Comparison of ENCODE assay signal across 23 cellular contexts in genomic region chr9:126874546-126875314, GRCh38. TPM values are rescaled to one million over a fixed set of nuclear protein-coding genes. Genes with fewer than 3 reads are reported as not detected.
A peak's percentile ranks its signal among the peaks of the same experiment; 100 is the strongest.
DNase-seq lines count a peak whose midpoint lies in the region; ATAC-seq and TF ChIP-seq lines count a peak whose summit lies in the region.
"Had no signal": no experiment of that assay in that cellular context is flagged by ENCODE, and none has a peak within 500 bp of the region (broad histone marks: within the 10 kb centered on the region; RNA-seq: fewer than 3 reads in every experiment).

No MANE protein-coding gene starts in this region.

- H3K4me1 ChIP-seq in IMR-90 (ENCODE audit: control insufficient read depth, insufficient read depth, low read length) (peaks cover 3% of the 10 kb centered on the region), osteoblast (ENCODE audit: insufficient read depth, low read length) (no peaks in the 10 kb centered on the region)
- H3K4me1 ChIP-seq: uterus had no signal

- dilution Hi-C loops in IMR-90 (cut with HindIII; ENCODE audit: low sequenced_read_pairs, unreplicated experiment) = no loop called here

- no peak for TF ChIP-seq RAD21 in IMR-90 (IDR thresholded peaks at IDR 0.05; ENCODE audit: low read length)

- H3K9me3 Mint-ChIP-seq in Calu3 (ENCODE audit: low read depth, unreplicated experiment) = no peaks in the 10 kb centered on the region
- H3K9me3 Mint-ChIP-seq: HFFc6 had no signal

- peaks cover 20 to 62% of the 10 kb centered on the region in 2 experiments for H3K79me1 ChIP-seq in IMR-90 (ENCODE audit: low read depth in 1 of 2, low read length in 2 of 2)

- no peak for TF ChIP-seq CTCF in IMR-90 (conservative IDR thresholded peaks at IDR 0.05; ENCODE audit: low read depth, low read length)
- no peak for TF ChIP-seq CTCF in osteoblast (IDR thresholded peaks at IDR 0.05; ENCODE audit: extremely low read depth, low read depth, low read length)
- no peak for TF ChIP-seq CTCF in Calu3 (IDR thresholded peaks at IDR 0.05; ENCODE audit: unreplicated experiment)
- TF ChIP-seq CTCF in foreskin fibroblast (IDR thresholded peaks at IDR 0.05; ENCODE audit: low read depth, low read length) = no peak

- H3K79me2 ChIP-seq in osteoblast (ENCODE audit: insufficient read depth, low read length) = peaks cover 49% of the 10 kb centered on the region

- H3K4me3 ChIP-seq in IMR-90 (ENCODE audit: insufficient read depth, low read depth, low read length) (no peak overlapping the region), osteoblast (ENCODE audit: insufficient read depth, low read length) (no peak overlapping the region), foreskin fibroblast (ENCODE audit: low read depth in 1 of 2, low read length in 2 of 2) (no peak overlapping the region)
- H3K4me3 ChIP-seq: adrenal gland, lower lobe of right lung, uterus had no signal

- DNase-seq in NCI-H510A treated with DMSO at 0.1 percent for 48 hours (lab: John Stamatoyannopoulos, UW) (peak; percentile 30), NCI-H510A (lab: John Stamatoyannopoulos, UW) (no peak), IMR-90 (peak; percentile 16), astrocyte of the hippocampus (ENCODE audit: low read depth, low spot score) (peak; percentile 46), osteoblast (ENCODE audit: insufficient read length, low spot score, missing footprints) (peak; percentile 58), medulla oblongata (ENCODE audit: extremely low spot score) (no peak), Calu3 (no peak), foreskin fibroblast (no peak)
- DNase-seq: activated CD4-positive, alpha-beta T cell treated with anti-CD3 and anti-CD28 coated beads for 48 hours; activated gamma-delta T cell; COR-L47; EL; HFFc6; hypothalamus; lower lobe of right lung; NCI-H345; stimulated activated CD4-positive, alpha-beta T cell treated with anti-CD3 and anti-CD28 coated beads, Interleukin-15, amount 100 ng/mL, for 24 hours; substantia nigra; SW 1271; uterus had no signal

- H3K36me3 ChIP-seq in IMR-90 (ENCODE audit: control insufficient read depth, insufficient read depth, low read length) = peaks cover 6% of the 10 kb centered on the region
- H3K36me3 ChIP-seq in osteoblast (ENCODE audit: insufficient read depth, low read length) = peaks cover 6% of the 10 kb centered on the region
- H3K36me3 ChIP-seq: uterus had no signal

- ATAC-seq in IMR-90 (ENCODE audit: low read depth) = peak; percentile 61

- no peak overlapping the region for H3K14ac ChIP-seq in IMR-90 (replicated peaks; ENCODE audit: low read depth, low read length)

- H2BK15ac ChIP-seq in IMR-90 (ENCODE audit: low read depth, low read length) = no peak overlapping the region

- 64% methylated on average over 4 of the region's 9 CpGs; no CpG with 5 or more reads in 1 of the 2 experiments for WGBS in IMR-90 (ENCODE audit: extremely low coverage in 2 of 2, insufficient read length in 1 of 2), 2 experiments

- BruUV-seq in IMR-90 (replicated peaks; lab: Mats Ljungman, UMichigan) (no TSS peak), Calu3 (replicated peaks; lab: Mats Ljungman, UMichigan) (no TSS peak)

- H4K8ac ChIP-seq in IMR-90 (ENCODE audit: low read depth in 2 of 2, low read length in 2 of 2) = no peak overlapping the region

- H3K4ac ChIP-seq in IMR-90 (ENCODE audit: low read depth, low read length) = no peak overlapping the region

- peaks cover 3% of the 10 kb centered on the region for H3K9me1 ChIP-seq in IMR-90 (ENCODE audit: insufficient read depth, low read length)

- H3K4me3 Mint-ChIP-seq in Calu3 (ENCODE audit: low read depth, unreplicated experiment) = no peak overlapping the region
- H3K4me3 Mint-ChIP-seq: B cell, HFFc6 had no signal

- H4K5ac ChIP-seq in IMR-90 (ENCODE audit: low read depth, low read length) = no peak overlapping the region

- no peak overlapping the region for H3K27ac ChIP-seq in IMR-90 (ENCODE audit: insufficient read depth, low read length)
- H3K27ac ChIP-seq in osteoblast (ENCODE audit: low read depth, low read length) = no peak overlapping the region
- H3K27ac ChIP-seq: adrenal gland, lower lobe of right lung, RWPE1, uterus had no signal

- H3K4me2 ChIP-seq in IMR-90 (ENCODE audit: low read depth, low read length) (no peak overlapping the region), osteoblast (ENCODE audit: insufficient read depth, low read length) (no peak overlapping the region)

- H3K27ac Mint-ChIP-seq in Calu3 (ENCODE audit: unreplicated experiment) = no peak overlapping the region
- H3K27ac Mint-ChIP-seq: B cell, HFFc6 had no signal

- H2BK5ac ChIP-seq in IMR-90 (ENCODE audit: low read depth, low read length, poor library complexity, severe bottlenecking) = no peak overlapping the region

- H3K4me1 Mint-ChIP-seq in Calu3 (ENCODE audit: low read depth, unreplicated experiment) = no peaks in the 10 kb centered on the region

- H3K27me3 Mint-ChIP-seq in Calu3 (ENCODE audit: unreplicated experiment) = no peaks in the 10 kb centered on the region
- H3K27me3 Mint-ChIP-seq: B cell had no signal

- no peak overlapping the region for H3K56ac ChIP-seq in IMR-90 (ENCODE audit: extremely low read depth, insufficient read depth, low read length)

- H2AFZ ChIP-seq in IMR-90 (replicated peaks; ENCODE audit: low read length, poor library complexity) = no peak overlapping the region
- no peak overlapping the region for H2AFZ ChIP-seq in osteoblast (ENCODE audit: low read length)

- POLR2A ChIA-PET in IMR-90 (lab: Charles Lee; ENCODE audit: unreplicated experiment) = no interaction called here

- H4K20me1 ChIP-seq in IMR-90 (ENCODE audit: insufficient read depth, low read length) (peaks cover 40% of the 10 kb centered on the region), osteoblast (ENCODE audit: insufficient read depth, low read length) (peaks cover 22% of the 10 kb centered on the region)

- H3K9ac ChIP-seq in IMR-90 (ENCODE audit: low read depth, low read length) = no peak overlapping the region

- no peak overlapping the region for H3K18ac ChIP-seq in IMR-90 (ENCODE audit: low read depth, low read length)

- no peak overlapping the region for H4K91ac ChIP-seq in IMR-90 (ENCODE audit: insufficient read depth, low read depth, low read length)

- TF ChIP-seq POLR2A in IMR-90 (IDR thresholded peaks at IDR 0.05; ENCODE audit: low read depth, low read length) = no peak

- H3K27me3 ChIP-seq in IMR-90 (ENCODE audit: control insufficient read depth, insufficient read depth, low read length) (no peaks in the 10 kb centered on the region), osteoblast (ENCODE audit: insufficient read depth, low read length) (no peaks in the 10 kb centered on the region)
- H3K27me3 ChIP-seq: adrenal gland, uterus had no signal

- H2BK120ac ChIP-seq in IMR-90 (ENCODE audit: low read depth, low read length) = no peak overlapping the region

- intact Hi-C loops in IMR-90 (cut with micrococcal nuclease) = loop anchor here (10.0 kb wide), 1 partner anchor 350 kb away; no protein-coding TSS in a partner anchor
- intact Hi-C loops in Calu3 (cut with micrococcal nuclease; ENCODE audit: unreplicated experiment) = no loop called here

- H3K9me3 ChIP-seq in IMR-90 (ENCODE audit: control insufficient read depth, insufficient read depth, low read length) (no peaks in the 10 kb centered on the region), osteoblast (ENCODE audit: low read depth, low read length) (no peaks in the 10 kb centered on the region)
- H3K9me3 ChIP-seq: adrenal gland, lower lobe of right lung, uterus had no signal

- H3K23ac ChIP-seq in IMR-90 (ENCODE audit: low read depth, low read length) = no peak overlapping the region

- CTCF ChIA-PET in IMR-90 (lab: Yijun Ruan, JAX) = no interaction called here
- CTCF ChIA-PET in Calu3 (lab: Charles Lee) = no interaction called here

- in situ Hi-C loops in IMR-90 (cut with MboI; ENCODE audit: low sequenced_read_pairs) = no loop called here

- peaks cover 2% of the 10 kb centered on the region for H3K36me3 Mint-ChIP-seq in Calu3 (ENCODE audit: insufficient read depth, unreplicated experiment)

- H2AK5ac ChIP-seq in IMR-90 (ENCODE audit: low read depth, low read length) = no peak overlapping the region

- no peak overlapping the region for H2BK20ac ChIP-seq in IMR-90 (ENCODE audit: low read depth, low read length)

- no peak overlapping the region for H2AK9ac ChIP-seq in IMR-90 (replicated peaks; ENCODE audit: low read depth, low read length, poor library complexity)

TF ChIP-seq in IMR-90, 13 proteins besides CTCF, POLR2A, EP300 and RAD21 (continues in another document):
- TF ChIP-seq RCOR1 (IDR thresholded peaks at IDR 0.05; ENCODE audit: insufficient replicate concordance, low read length) (no peak), SMC3 (IDR thresholded peaks at IDR 0.05; ENCODE audit: low read depth, low read length) (no peak), MAZ (IDR thresholded peaks at IDR 0.05; ENCODE audit: borderline replicate concordance, low read depth, low read length) (no peak), CEBPB (IDR thresholded peaks at IDR 0.05; ENCODE audit: low read depth, low read length) (no peak), MXI1 (IDR thresholded peaks at IDR 0.05; ENCODE audit: borderline replicate concordance, low read depth, low read length) (no peak), RFX5 (IDR thresholded peaks at IDR 0.05; ENCODE audit: low read depth, low read length) (no peak), ELK1 (IDR thresholded peaks at IDR 0.05; ENCODE audit: borderline replicate concordance, low read depth, low read length) (no peak), CHD1 (IDR thresholded peaks at IDR 0.05; ENCODE audit: low read depth, low read length) (no peak), MAFK (IDR thresholded peaks at IDR 0.05; ENCODE audit: low read depth, low read length) (no peak)

RNA-seq across cellular contexts. Expression of gene ZBTB34, which starts 14.3 kb away (rescaled TPM):
- total RNA-seq in IMR-90 (2012; rRNA removed) (2.7 and 3.9 TPM in 2 replicates), osteoblast (7.6 and 8.8 TPM in 2 replicates), Calu3 (2022) (6.7 TPM in 2 replicates)
- 2.8 and 3.1 TPM in 2 replicates for polyA plus RNA-seq in IMR-90 (2012; rRNA removed)
- 1.1 and 1.8 TPM in 2 replicates for polyA plus RNA-seq in IMR-90 (2012; cell fraction: cytosol; rRNA removed)
- polyA plus RNA-seq in IMR-90 (2012; cell fraction: nucleus; rRNA removed; ENCODE audit: low replicate concordance) = 2.1 and 6.2 TPM in 2 replicates

RNA-seq across cellular contexts. Expression of gene RALGPS1, which starts 39.9 kb away (rescaled TPM):
- total RNA-seq in IMR-90 (2012; rRNA removed) (0.90 and 2.5 TPM in 2 replicates), osteoblast (5.1 and 5.3 TPM in 2 replicates), Calu3 (2022) (8.3 and 9.4 TPM in 2 replicates)
- polyA plus RNA-seq in IMR-90 (2012; rRNA removed) = 1.5 and 2.8 TPM in 2 replicates
- polyA plus RNA-seq in IMR-90 (2012; cell fraction: cytosol; rRNA removed) = 0.37 and 1.1 TPM in 2 replicates
- polyA plus RNA-seq in IMR-90 (2012; cell fraction: nucleus; rRNA removed; ENCODE audit: low replicate concordance) = 3.3 and 7.7 TPM in 2 replicates

Comparison
In these comparisons a context has a peak if more than half of its experiments do, and no peak if none do; other contexts are left out.
1. DNase-seq: peak in NCI-H510A treated with DMSO at 0.1 percent for 48 hours (single experiment), IMR-90 (single experiment), astrocyte of the hippocampus (single experiment) and osteoblast (single experiment); none in NCI-H510A (single experiment), medulla oblongata (single experiment), Calu3 (single experiment) and foreskin fibroblast (0 of 2).